ENCODE assay signal across 16 cellular contexts in the genomic region with DNA sequence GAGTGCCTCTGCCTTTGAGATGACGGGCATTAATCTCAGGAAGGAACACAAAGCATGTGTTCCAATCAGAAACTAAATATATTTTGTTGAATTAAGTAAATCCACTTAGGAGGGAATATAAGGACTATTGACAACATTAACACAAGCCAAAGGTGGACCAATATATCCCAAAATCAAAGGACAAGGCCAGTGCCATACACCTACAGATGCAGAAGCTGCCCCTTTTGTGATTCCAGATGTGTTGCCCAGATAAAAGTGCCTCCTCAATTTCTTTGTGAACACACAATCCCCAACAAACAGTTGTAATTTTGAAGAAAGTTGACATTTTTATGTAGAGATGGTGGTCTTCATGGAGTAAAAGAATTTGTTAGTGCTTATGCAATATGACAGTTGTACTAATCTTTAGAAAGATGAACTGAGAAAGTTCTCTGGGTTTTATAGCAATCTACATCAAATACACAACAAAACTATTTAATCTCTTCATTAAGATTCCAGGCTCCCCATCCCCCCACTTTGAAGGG. TPM values are rescaled to one million over a fixed set of nuclear protein-coding genes. Genes with fewer than 3 reads are reported as not detected.
DNase-seq lines count a peak whose midpoint lies in the region; ATAC-seq and TF ChIP-seq lines count a peak whose summit lies in the region.
"Had no signal": no experiment of that assay in that cellular context is flagged by ENCODE, and none has a peak within 500 bp of the region (broad histone marks: within the 10 kb centered on the region; RNA-seq: fewer than 3 reads in every experiment).

No MANE protein-coding gene starts in this region.

- peaks cover 67% of the 10 kb centered on the region for H3K36me3 ChIP-seq in cardiac muscle cell

- H3K4me1 ChIP-seq in cardiac muscle cell (ENCODE audit: low read depth) = no peaks in the 10 kb centered on the region
- H3K4me1 ChIP-seq: Caco-2, SJSA1 had no signal

- H3K4me3 ChIP-seq in cardiac muscle cell (no peak overlapping the region), NB4 (ENCODE audit: low read depth, low read length) (no peak overlapping the region)
- H3K4me3 ChIP-seq: SJSA1 had no signal

- DNase-seq in cardiac muscle cell (ENCODE audit: low read depth in 1 of 2, low spot score in 1 of 2) (no peak), Right ventricle myocardium inferior (ENCODE audit: missing footprints) (no peak), NB4 (ENCODE audit: low read depth) (no peak), T-helper 9 cell (no peak)
- DNase-seq in stimulated activated naive B cell treated with anti-CD40 and anti-IgM and Interleukin-4, amounts not matched to agents 10 μg/mL and 1 μg/mL and 100 μg/mL, for 72 hours = no peak
- DNase-seq: Caco-2; DMS153; KBM-7; NCI-H1417 treated with DMSO at 0.1 percent for 48 hours; NCI-H1930; NK-92 treated with Interleukin-12 subunit alpha and Interleukin-12 subunit beta, amount 100 ng/mL, for 24 hours; OCI-M1 had no signal

- TF ChIP-seq CTCF in cardiac muscle cell (IDR thresholded peaks at IDR 0.05; ENCODE audit: low read depth, low read length) (no peak), NB4 (IDR thresholded peaks at IDR 0.05; ENCODE audit: low read depth, low read length) (no peak)

- peaks cover 26% of the 10 kb centered on the region for H3K4me1 Mint-ChIP-seq in dendritic cell treated with granulocyte-macrophage colony-stimulating factor and Interleukin-4, amounts not matched to agents 40 ng/mL and 50 ng/mL, for 4 days (ENCODE audit: low read depth)
- peaks cover 3 to 5% of the 10 kb centered on the region in 2 donors for H3K4me1 Mint-ChIP-seq in stimulated activated naive B cell treated with anti-CD40 and anti-IgM and Interleukin-4, amounts not matched to agents 10 μg/mL and 1 μg/mL and 100 μg/mL, for 72 hours

- no peaks in the 10 kb centered on the region for H3K9me3 Mint-ChIP-seq in dendritic cell treated with granulocyte-macrophage colony-stimulating factor and Interleukin-4, amounts not matched to agents 40 ng/mL and 50 ng/mL, for 4 days
- no peaks in the 10 kb centered on the region for H3K9me3 Mint-ChIP-seq in stimulated activated naive B cell treated with anti-CD40 and anti-IgM and Interleukin-4, amounts not matched to agents 10 μg/mL and 1 μg/mL and 100 μg/mL, for 72 hours

- H3K36me3 Mint-ChIP-seq in dendritic cell treated with granulocyte-macrophage colony-stimulating factor and Interleukin-4, amounts not matched to agents 40 ng/mL and 50 ng/mL, for 4 days (ENCODE audit: low read depth) = peaks cover 93% of the 10 kb centered on the region
- H3K36me3 Mint-ChIP-seq in stimulated activated naive B cell treated with anti-CD40 and anti-IgM and Interleukin-4, amounts not matched to agents 10 μg/mL and 1 μg/mL and 100 μg/mL, for 72 hours = peaks cover 23 to 51% of the 10 kb centered on the region in 2 donors

- TF ChIP-seq POLR2A in NB4 (IDR thresholded peaks at IDR 0.05; ENCODE audit: extremely low read depth, insufficient read length) = peak; percentile 10

- H3K27me3 ChIP-seq in cardiac muscle cell = no peaks in the 10 kb centered on the region
- H3K27me3 ChIP-seq: SJSA1 had no signal

- no peaks in the 10 kb centered on the region for H3K27me3 Mint-ChIP-seq in dendritic cell treated with granulocyte-macrophage colony-stimulating factor and Interleukin-4, amounts not matched to agents 40 ng/mL and 50 ng/mL, for 4 days
- H3K27me3 Mint-ChIP-seq in stimulated activated naive B cell treated with anti-CD40 and anti-IgM and Interleukin-4, amounts not matched to agents 10 μg/mL and 1 μg/mL and 100 μg/mL, for 72 hours = no peaks in the 10 kb centered on the region

- H3K4me3 Mint-ChIP-seq in dendritic cell treated with granulocyte-macrophage colony-stimulating factor and Interleukin-4, amounts not matched to agents 40 ng/mL and 50 ng/mL, for 4 days = no peak overlapping the region
- no peak overlapping the region for H3K4me3 Mint-ChIP-seq in stimulated activated naive B cell treated with anti-CD40 and anti-IgM and Interleukin-4, amounts not matched to agents 10 μg/mL and 1 μg/mL and 100 μg/mL, for 72 hours

- intact Hi-C loops in Right ventricle myocardium inferior (cut with DNase I) = no loop called here
- intact Hi-C loops in dendritic cell treated with granulocyte-macrophage colony-stimulating factor and Interleukin-4, amounts not matched to agents 40 ng/mL and 50 ng/mL, for 4 days (cut with micrococcal nuclease) = no loop called here

- H3K27ac Mint-ChIP-seq in dendritic cell treated with granulocyte-macrophage colony-stimulating factor and Interleukin-4, amounts not matched to agents 40 ng/mL and 50 ng/mL, for 4 days = peak overlapping the region; percentile 74
- peak overlapping the region; percentile 3 for H3K27ac Mint-ChIP-seq in stimulated activated naive B cell treated with anti-CD40 and anti-IgM and Interleukin-4, amounts not matched to agents 10 μg/mL and 1 μg/mL and 100 μg/mL, for 72 hours

- H3K9me3 ChIP-seq in cardiac muscle cell (ENCODE audit: low read depth) = no peaks in the 10 kb centered on the region
- H3K9me3 ChIP-seq: Caco-2, SJSA1 had no signal

- H3K27ac ChIP-seq in cardiac muscle cell = peak overlapping the region; percentile 54
- H3K27ac ChIP-seq: C4-2B, SJSA1 had no signal

- no peak for ATAC-seq in Right ventricle myocardium inferior
- ATAC-seq in stimulated activated naive B cell treated with anti-CD40 and anti-IgM and Interleukin-4, amounts not matched to agents 10 μg/mL and 1 μg/mL and 100 μg/mL, for 72 hours (replicated peaks) = no peak
- no peak for ATAC-seq in GM18519 (IDR thresholded peaks at IDR 0.05; ENCODE audit: low FRiP score, unreplicated experiment)

RNA-seq across cellular contexts. Expression of a gene that starts 36.8 kb away (rescaled TPM):
- 107 and 180 TPM in 2 replicates for total RNA-seq in cardiac muscle cell
- 112 and 174 TPM in 2 replicates for polyA plus RNA-seq in cardiac muscle cell
- total RNA-seq in Right ventricle myocardium inferior = 127 TPM

RNA-seq across cellular contexts. Expression of a gene that starts 37.1 kb away (rescaled TPM):
- total RNA-seq in cardiac muscle cell (12.5 and 19.4 TPM in 2 replicates), Right ventricle myocardium inferior (12.8 TPM)
- 6.8 and 8.2 TPM in 2 replicates for polyA plus RNA-seq in cardiac muscle cell

RNA-seq across cellular contexts. Expression of a gene that starts 52.5 kb away (rescaled TPM):
- total RNA-seq in cardiac muscle cell = 107 and 112 TPM in 2 replicates
- 188 and 196 TPM in 2 replicates for polyA plus RNA-seq in cardiac muscle cell
- total RNA-seq in Right ventricle myocardium inferior = 287 TPM

RNA-seq across cellular contexts. Expression of a gene that starts 56.5 kb away (rescaled TPM):
- total RNA-seq in cardiac muscle cell (22.1 and 22.6 TPM in 2 replicates), Right ventricle myocardium inferior (96.9 TPM)
- polyA plus RNA-seq in cardiac muscle cell = 24.4 and 30.2 TPM in 2 replicates
